In the genomic region with DNA sequence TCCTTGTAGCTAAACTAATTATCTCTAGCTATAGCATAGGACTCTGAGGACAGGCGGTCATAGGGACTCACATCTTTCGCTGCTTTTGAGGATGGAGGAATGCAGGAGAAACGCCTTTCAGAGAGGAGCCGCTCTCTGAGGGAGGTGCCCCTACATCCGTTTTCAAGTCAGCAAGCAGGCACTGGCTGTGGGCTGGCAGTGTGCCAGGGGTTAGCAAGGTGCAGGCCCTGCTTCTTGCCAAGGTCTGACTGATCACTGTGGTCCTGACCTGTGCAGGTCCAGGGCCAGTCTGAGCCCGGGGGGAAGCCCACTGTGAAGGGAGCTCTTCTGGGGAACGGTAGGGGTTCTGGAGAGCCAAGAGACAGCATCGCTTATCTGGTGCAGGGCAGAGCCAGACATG, we compare ENCODE assay signal across 11 cellular contexts.
DNase-seq lines count a peak whose midpoint lies in the region; ATAC-seq, FAIRE-seq and TF ChIP-seq lines count a peak whose summit lies in the region.
"Had no signal": no experiment of that assay in that cellular context is flagged by ENCODE, and none has a peak within 500 bp of the region (broad histone marks: within the 10 kb centered on the region; RNA-seq: fewer than 3 reads in every experiment).

No MANE protein-coding gene starts in this region.

- peak overlapping the region in 6 of 8 donors; percentile 43 to 88 (median 74) for H3K27ac Mint-ChIP-seq in CD8-positive, alpha-beta memory T cell
- H3K27ac Mint-ChIP-seq in activated naive CD4-positive, alpha-beta T cell treated with anti-CD3 and anti-CD28 coated beads, Interleukin-2, amount 50 U/mL, for 72 hours = no peak overlapping the region

- DNase-seq in CD8-positive, alpha-beta memory T cell = peak; percentile 66 to 86 (median 75)
- DNase-seq in T-helper 22 cell (ENCODE audit: low read depth) (peak; percentile 63), NCI-H774 (lab: John Stamatoyannopoulos, UW) (no peak), hypothalamus (lab: John Stamatoyannopoulos, UW) (no peak), H54 (ENCODE audit: insufficient read length, low spot score) (no peak), SHP77 treated with DMSO at 0.1 percent for 48 hours (lab: John Stamatoyannopoulos, UW) (no peak)
- peak; percentile 53 to 74 for DNase-seq in activated naive CD4-positive, alpha-beta T cell treated with anti-CD3 and anti-CD28 coated beads, Interleukin-2, amount 50 U/mL, for 72 hours (ENCODE audit: low spot score in 2 of 2)
- peak; percentile 52 to 70 for DNase-seq in stimulated activated CD4-positive, alpha-beta T cell treated with anti-CD3 and anti-CD28 coated beads, Interleukin-15, amount 100 ng/mL, for 1 hour (ENCODE audit: low read depth in 1 of 2, low spot score in 1 of 2)

- H3K27me3 ChIP-seq in CD8-positive, alpha-beta memory T cell (ENCODE audit: insufficient read depth, low read length, poor library complexity, severe bottlenecking) = no peaks in the 10 kb centered on the region
- H3K27me3 ChIP-seq: upper lobe of left lung had no signal

- POLR2A ChIA-PET in CD8-positive, alpha-beta memory T cell (lab: Charles Lee) = interaction anchor here (0.5 to 1.0 kb wide), 3 partner anchors 11 to 145 kb away, joined by 3 to 5 read pairs (median 4); no protein-coding TSS in a partner anchor

- H3K4me3 Mint-ChIP-seq in CD8-positive, alpha-beta memory T cell = peak overlapping the region in 6 of 7 donors; percentile 59 to 87 (median 70)

- peak overlapping the region; percentile 3 for H3K4me3 ChIP-seq in CD8-positive, alpha-beta memory T cell (ENCODE audit: low read length)
- H3K4me3 ChIP-seq: upper lobe of left lung had no signal

- no peak overlapping the region for H3K27ac ChIP-seq in CD8-positive, alpha-beta memory T cell (ENCODE audit: low read depth, low read length)
- H3K27ac ChIP-seq: upper lobe of left lung had no signal

- H3K36me3 Mint-ChIP-seq in CD8-positive, alpha-beta memory T cell = no peaks in the 10 kb centered on the region
- H3K36me3 Mint-ChIP-seq in activated naive CD4-positive, alpha-beta T cell treated with anti-CD3 and anti-CD28 coated beads, Interleukin-2, amount 50 U/mL, for 72 hours = no peaks in the 10 kb centered on the region

- FAIRE-seq in H54 (lab: Jason Lieb, UNC) = no peak
- FAIRE-seq: G401.6, islet of Langerhans had no signal

- no peak for TF ChIP-seq POLR2A in H54 (IDR thresholded peaks at IDR 0.05; ENCODE audit: low read depth, low read length)

- ATAC-seq in activated naive CD4-positive, alpha-beta T cell treated with anti-CD3 and anti-CD28 coated beads, Interleukin-2, amount 50 U/mL, for 72 hours = peak; percentile 59 to 80

- peaks cover 48% of the 10 kb centered on the region for H3K4me1 ChIP-seq in CD8-positive, alpha-beta memory T cell (ENCODE audit: insufficient read depth, low read length)

- H3K27me3 Mint-ChIP-seq in CD8-positive, alpha-beta memory T cell = peaks cover 0 to 1% of the 10 kb centered on the region in 2 donors

- H3K4me1 Mint-ChIP-seq in CD8-positive, alpha-beta memory T cell = peaks cover 38 to 54% (median 48%) of the 10 kb centered on the region in 3 donors

- H3K9me3 ChIP-seq in CD8-positive, alpha-beta memory T cell (ENCODE audit: low read length) = no peaks in the 10 kb centered on the region
- H3K9me3 ChIP-seq: upper lobe of left lung had no signal

- CTCF ChIA-PET in CD8-positive, alpha-beta memory T cell (lab: Charles Lee) = interaction anchor here (1.1 to 1.7 kb wide), 3 partner anchors 13 to 42 kb away, joined by 3 to 4 read pairs (median 3); no protein-coding TSS in a partner anchor

- no peaks in the 10 kb centered on the region for H3K36me3 ChIP-seq in CD8-positive, alpha-beta memory T cell (ENCODE audit: insufficient read depth, low read length)
- H3K36me3 ChIP-seq: upper lobe of left lung had no signal

- H3K9me3 Mint-ChIP-seq in CD8-positive, alpha-beta memory T cell = no peaks in the 10 kb centered on the region
- no peaks in the 10 kb centered on the region for H3K9me3 Mint-ChIP-seq in activated naive CD4-positive, alpha-beta T cell treated with anti-CD3 and anti-CD28 coated beads, Interleukin-2, amount 50 U/mL, for 72 hours

Comparison
In these comparisons a context has a peak if more than half of its experiments do, and no peak if none do; other contexts are left out.
1. DNase-seq: peak in CD8-positive, alpha-beta memory T cell (5 of 5), T-helper 22 cell (single experiment), activated naive CD4-positive, alpha-beta T cell treated with anti-CD3 and anti-CD28 coated beads, Interleukin-2, amount 50 U/mL, for 72 hours (2 of 2) and stimulated activated CD4-positive, alpha-beta T cell treated with anti-CD3 and anti-CD28 coated beads, Interleukin-15, amount 100 ng/mL, for 1 hour (2 of 2); none in NCI-H774 (single experiment), hypothalamus (0 of 51), H54 (single experiment) and SHP77 treated with DMSO at 0.1 percent for 48 hours (single experiment).
2. H3K27ac Mint-ChIP-seq: peak in CD8-positive, alpha-beta memory T cell (6 of 8); none in activated naive CD4-positive, alpha-beta T cell treated with anti-CD3 and anti-CD28 coated beads, Interleukin-2, amount 50 U/mL, for 72 hours (0 of 2).